ENCODE assay signal across 16 cellular contexts in genomic region chr6:37585937-37586336, GRCh38.
A peak's percentile ranks its signal among the peaks of the same experiment; 100 is the strongest.
DNase-seq lines count a peak whose midpoint lies in the region; ATAC-seq, FAIRE-seq and TF ChIP-seq lines count a peak whose summit lies in the region.
"Had no signal": no experiment of that assay in that cellular context is flagged by ENCODE, and none has a peak within 500 bp of the region (broad histone marks: within the 10 kb centered on the region; RNA-seq: fewer than 3 reads in every experiment).

No MANE protein-coding gene starts in this region.

- H2BK120ac ChIP-seq in H1 (replicated peaks; ENCODE audit: low read depth, low read length) (no peak overlapping the region), neuronal stem cell (ENCODE audit: low read depth, low read length) (no peak overlapping the region)

- H3K4me2 ChIP-seq in GM23338 (no peak overlapping the region), H1 (ENCODE audit: insufficient read depth in 1 of 2, low read depth in 2 of 2, low read length in 2 of 2) (no peak overlapping the region), neuronal stem cell (ENCODE audit: insufficient read depth, low read length, poor library complexity, severe bottlenecking) (no peak overlapping the region)

- peaks cover 6% of the 10 kb centered on the region for H3K27me3 Mint-ChIP-seq in GM23338 (ENCODE audit: insufficient read depth, low read depth, poor library complexity)
- no peaks in the 10 kb centered on the region for H3K27me3 Mint-ChIP-seq in activated T-cell treated with anti-CD3 and anti-CD28 coated beads, Interleukin-2, amount 50 U/mL, for 72 hours (ENCODE audit: low read depth)

- POLR2A ChIA-PET in Panc1 (lab: Charles Lee), result no interaction called here
- POLR2A ChIA-PET in H1 (lab: Charles Lee; ENCODE audit: partially characterized antibody), result interaction anchor here (1.4 kb wide), 1 partner anchor 22 kb away, joined by 3 read pairs; no protein-coding TSS in a partner anchor

- in situ Hi-C loops in Panc1 (cut with HindIII; ENCODE audit: low pct_unique_long_range_greater_than_20kb, low sequenced_read_pairs), result no loop called here

- H2AFZ ChIP-seq in GM23338 (no peak overlapping the region), H1 (ENCODE audit: low read length) (no peak overlapping the region), neuronal stem cell (ENCODE audit: low read length) (no peak overlapping the region)

- H3K4ac ChIP-seq in H1 (replicated peaks; ENCODE audit: insufficient read length, low read depth, low read length), result no peak overlapping the region
- no peak overlapping the region for H3K4ac ChIP-seq in neuronal stem cell (ENCODE audit: low read length)

- no peak overlapping the region for H2BK15ac ChIP-seq in H1 (ENCODE audit: low read length)
- peak overlapping the region; percentile 45 for H2BK15ac ChIP-seq in neuronal stem cell (ENCODE audit: low read length)

- H2AK5ac ChIP-seq in H1 (ENCODE audit: low read depth, low read length) (no peak overlapping the region), neuronal stem cell (ENCODE audit: low read depth, low read length) (peak overlapping the region; percentile 13)

- 0 out of 2 replicates have a peak overlapping the region, but pooled peaks have one; percentile 13 for H2BK20ac ChIP-seq in H1 (ENCODE audit: low read length)

- no TSS peak for BruUV-seq in Panc1 (replicated peaks; lab: Mats Ljungman, UMichigan)

- no peak overlapping the region for H4K5ac ChIP-seq in H1 (ENCODE audit: insufficient read length, low read depth, low read length)

- H3K4me3 ChIP-seq in GM23338, result no peak overlapping the region
- no peak overlapping the region for H3K4me3 ChIP-seq in Panc1 (ENCODE audit: low read depth in 2 of 2, low read length in 2 of 2)
- H3K4me3 ChIP-seq in H1 (ENCODE audit: extremely low read depth in 1 of 4, insufficient read depth in 2 of 4, low read depth in 3 of 4, low read length in 4 of 4), result no peak overlapping the region
- H3K4me3 ChIP-seq in neuronal stem cell (ENCODE audit: low read length in 2 of 2), result peak overlapping the region in 1 of 2 donors; percentile 57
- H3K4me3 ChIP-seq: BLaER1 treated with 17β-estradiol and CSF1 and Interleukin-3, amounts not matched to agents 10 nM and 100 nM; GM12878; HAP-1 had no signal

- H4K20me1 ChIP-seq in GM23338 (replicated peaks; ENCODE audit: insufficient read depth) (no peaks in the 10 kb centered on the region), H1 (replicated peaks in 1 of 2; ENCODE audit: control insufficient read depth in 1 of 2, insufficient read depth in 2 of 2, low read length in 2 of 2) (no peaks in the 10 kb centered on the region)

- no peak for TF ChIP-seq CTCF in GM23338 (conservative IDR thresholded peaks at IDR 0.05; ENCODE audit: low read depth in 2 of 2)
- no peak for TF ChIP-seq CTCF in Panc1 (IDR thresholded peaks at IDR 0.05)
- no peak for TF ChIP-seq CTCF in H1 (IDR thresholded peaks at IDR 0.05; ENCODE audit: control extremely low read depth in 1 of 3, insufficient read depth in 1 of 3, low read depth in 1 of 3, low read length in 3 of 3)

- no peak for TF ChIP-seq EP300 in H1 (IDR thresholded peaks at IDR 0.05; ENCODE audit: borderline replicate concordance in 1 of 2, low read depth in 2 of 2, low read length in 2 of 2)

- H3K27ac Mint-ChIP-seq in GM23338, result no peak overlapping the region
- H3K27ac Mint-ChIP-seq in activated T-cell treated with anti-CD3 and anti-CD28 coated beads, Interleukin-2, amount 50 U/mL, for 72 hours, result no peak overlapping the region
- H3K27ac Mint-ChIP-seq: B cell; CD8-positive, alpha-beta T cell had no signal

- TF ChIP-seq POLR2A in H1 (IDR thresholded peaks at IDR 0.05; ENCODE audit: control extremely low read depth in 1 of 2, low read depth in 2 of 2, low read length in 2 of 2), result no peak

- H3K27ac ChIP-seq in GM23338 (ENCODE audit: low read depth) (no peak overlapping the region), Panc1 (ENCODE audit: low read length) (no peak overlapping the region), H1 (ENCODE audit: low read depth, low read length) (no peak overlapping the region), neuronal stem cell (replicated peaks; ENCODE audit: low read length) (no peak overlapping the region)
- H3K27ac ChIP-seq: BLaER1 treated with 17β-estradiol and CSF1 and Interleukin-3, amounts not matched to agents 10 nM and 100 nM had no signal

- no peak overlapping the region for H4K91ac ChIP-seq in H1 (replicated peaks; ENCODE audit: insufficient read length, low read length)
- peak overlapping the region; percentile 38 for H4K91ac ChIP-seq in neuronal stem cell (ENCODE audit: low read depth, low read length, poor library complexity)

- H2BK5ac ChIP-seq in H1 (ENCODE audit: low read depth, low read length) (no peak overlapping the region), neuronal stem cell (ENCODE audit: low read length) (no peak overlapping the region)

- TF ChIP-seq RAD21 in H1 (IDR thresholded peaks at IDR 0.05 in 1 of 2, conservative IDR thresholded peaks at IDR 0.05 in 1 of 2; ENCODE audit: low read depth in 2 of 2, low read length in 2 of 2), result no peak

- peaks cover 24% of the 10 kb centered on the region for H3K4me1 ChIP-seq in GM23338 (ENCODE audit: insufficient read depth)
- H3K4me1 ChIP-seq in Panc1 (ENCODE audit: control insufficient read depth, insufficient read depth, low read length), result no peaks in the 10 kb centered on the region; the same call in 1 of the 2 replicates
- peaks cover 3 to 17% (median 11%) of the 10 kb centered on the region in 4 experiments; a peak in 6 of 7 replicates for H3K4me1 ChIP-seq in H1 (replicated peaks in 1 of 4; ENCODE audit: control insufficient read depth in 3 of 4, insufficient read depth in 4 of 4, low read length in 3 of 4)
- H3K4me1 ChIP-seq in neuronal stem cell (ENCODE audit: control insufficient read depth in 2 of 2, insufficient read depth in 1 of 2, low read depth in 1 of 2, low read length in 2 of 2), result peaks cover 18 to 32% of the 10 kb centered on the region in 2 donors
- H3K4me1 ChIP-seq: HAP-1 had no signal

- H3K4me1 Mint-ChIP-seq in GM23338, result peaks cover 29% of the 10 kb centered on the region
- no peaks in the 10 kb centered on the region for H3K4me1 Mint-ChIP-seq in activated T-cell treated with anti-CD3 and anti-CD28 coated beads, Interleukin-2, amount 50 U/mL, for 72 hours (ENCODE audit: low read depth)

- H3K23me2 ChIP-seq in H1 (ENCODE audit: low read depth, low read length), result peaks cover 2% of the 10 kb centered on the region; the same call in 1 of the 2 replicates

- H3K9me2 ChIP-seq in GM23338 (ENCODE audit: insufficient read depth), result no peaks in the 10 kb centered on the region

- no peak for ATAC-seq in GM23338
- 0 out of 2 replicates have a peak, but pooled peaks have one; percentile 46 for ATAC-seq in Panc1
- no peak for ATAC-seq in activated T-cell treated with anti-CD3 and anti-CD28 coated beads, Interleukin-2, amount 50 U/mL, for 72 hours (replicated peaks in 1 of 2)
- ATAC-seq: CD8-positive, alpha-beta T cell; GM12878 had no signal

- H3K9ac ChIP-seq in H1 (replicated peaks in 1 of 4; ENCODE audit: extremely low read depth in 1 of 4, low read depth in 3 of 4, low read length in 3 of 4) (peak overlapping the region in 1 of 4 experiments; percentile 40; a peak in 1 of 7 replicates), neuronal stem cell (ENCODE audit: low read depth, low read length, poor library complexity) (no peak overlapping the region)
- H3K9ac ChIP-seq: BLaER1 treated with 17β-estradiol and CSF1 and Interleukin-3, amounts not matched to agents 10 nM and 100 nM had no signal

- H3K18ac ChIP-seq in H1 (ENCODE audit: extremely low read depth, low read length) (no peak overlapping the region), neuronal stem cell (ENCODE audit: low read length) (peak overlapping the region; percentile 84)

- no peaks in the 10 kb centered on the region for H3F3A ChIP-seq in GM23338 (replicated peaks; ENCODE audit: low read depth)

- no peaks in the 10 kb centered on the region for H3K9me3 Mint-ChIP-seq in GM23338
- no peaks in the 10 kb centered on the region for H3K9me3 Mint-ChIP-seq in activated T-cell treated with anti-CD3 and anti-CD28 coated beads, Interleukin-2, amount 50 U/mL, for 72 hours
- H3K9me3 Mint-ChIP-seq: CD8-positive, alpha-beta T cell had no signal

- H3K9me3 ChIP-seq in Panc1 (ENCODE audit: control insufficient read depth, insufficient read depth, low read depth, low read length) (no peaks in the 10 kb centered on the region), H1 (ENCODE audit: insufficient read depth in 2 of 2, low read depth in 1 of 2, low read length in 1 of 2) (no peaks in the 10 kb centered on the region), neuronal stem cell (replicated peaks in 1 of 2; ENCODE audit: control insufficient read depth in 2 of 2, insufficient read depth in 1 of 2, low read depth in 1 of 2, low read length in 2 of 2) (no peaks in the 10 kb centered on the region)
- H3K9me3 ChIP-seq: BLaER1 treated with 17β-estradiol and CSF1 and Interleukin-3, amounts not matched to agents 10 nM and 100 nM; HAP-1 had no signal

- CTCF ChIA-PET in Panc1 (lab: Charles Lee) (interaction anchor here (0.6 kb wide), 1 partner anchor 70 kb away, joined by 4 read pairs; no protein-coding TSS in a partner anchor), H1 (lab: Charles Lee; ENCODE audit: partially characterized antibody) (interaction anchor here (1.1 to 13.8 kb wide), 8 partner anchors 16 to 106 kb away, joined by 3 to 163 read pairs (median 5); no protein-coding TSS in a partner anchor)

- H3K79me2 ChIP-seq in GM23338 (replicated peaks; ENCODE audit: insufficient read depth) (no peaks in the 10 kb centered on the region), H1 (ENCODE audit: control insufficient read depth in 1 of 2, insufficient read depth in 2 of 2, low read length in 2 of 2) (no peaks in the 10 kb centered on the region)

- H2BK12ac ChIP-seq in H1 (ENCODE audit: low read depth, low read length) (peak overlapping the region; percentile 4; the same call in 1 of the 2 replicates), neuronal stem cell (ENCODE audit: low read length) (no peak overlapping the region)

- H3K36me3 Mint-ChIP-seq in GM23338 (ENCODE audit: low read depth), result no peaks in the 10 kb centered on the region
- no peaks in the 10 kb centered on the region for H3K36me3 Mint-ChIP-seq in activated T-cell treated with anti-CD3 and anti-CD28 coated beads, Interleukin-2, amount 50 U/mL, for 72 hours (ENCODE audit: insufficient read depth in 2 of 2)
- H3K36me3 Mint-ChIP-seq: CD8-positive, alpha-beta T cell had no signal

- intact Hi-C loops in Panc1 (cut with micrococcal nuclease; ENCODE audit: unreplicated experiment), result no loop called here

- H3K23ac ChIP-seq in H1 (ENCODE audit: insufficient read length) (no peak overlapping the region), neuronal stem cell (ENCODE audit: low read depth, low read length, poor library complexity) (no peak overlapping the region)

- DNase-seq in GM23338 (ENCODE audit: low spot score) (no peak), Panc1 (ENCODE audit: low read depth, low spot score) (no peak), H1 (ENCODE audit: low read depth in 1 of 2, low spot score in 2 of 2) (no peak), neuronal stem cell (ENCODE audit: low spot score) (no peak), ureter (ENCODE audit: low spot score) (no peak), amniotic stem cell (lab: John Stamatoyannopoulos, UW) (no peak)
- DNase-seq in activated T-cell treated with anti-CD3 and anti-CD28 coated beads, Interleukin-2, amount 50 U/mL, for 72 hours, result no peak
- DNase-seq in activated T-cell treated with anti-CD3 and anti-CD28 coated beads, Interleukin-2, amount 50 U/mL, for 1 hour, result no peak
- DNase-seq: 8988T; Calu3; CD8-positive, alpha-beta T cell; DND-41 had no signal

- H4K8ac ChIP-seq in H1 (ENCODE audit: extremely low read depth, insufficient read depth, low read length), result no peak overlapping the region
- H4K8ac ChIP-seq in neuronal stem cell (ENCODE audit: low read depth, low read length), result no peak overlapping the region

- no peaks in the 10 kb centered on the region for H3K79me1 ChIP-seq in H1 (ENCODE audit: low read depth, low read length)
- no peaks in the 10 kb centered on the region for H3K79me1 ChIP-seq in neuronal stem cell (ENCODE audit: low read depth, low read length)

- 86% methylated on average over 6 of the region's 7 CpGs; no CpG with 5 or more reads in 1 of the 2 experiments for WGBS in H1 (ENCODE audit: extremely low coverage in 1 of 2, insufficient coverage in 1 of 2, insufficient read length in 1 of 2, insufficient replicate concordance in 2 of 2, low coverage in 1 of 2, low lambda C conversion rate in 2 of 2, missing lambda C conversion rate in 1 of 2), 2 experiments
- no CpG with 5 or more reads among the region's 7 CpGs for WGBS in neuronal stem cell (ENCODE audit: extremely low coverage in 2 of 2, insufficient read length in 2 of 2, insufficient replicate concordance in 1 of 2), 2 donors

- no peaks in the 10 kb centered on the region for H3K36me3 ChIP-seq in GM23338 (ENCODE audit: insufficient read depth)
- no peaks in the 10 kb centered on the region for H3K36me3 ChIP-seq in Panc1 (ENCODE audit: control insufficient read depth, insufficient read depth, low read length)
- H3K36me3 ChIP-seq in H1 (ENCODE audit: control insufficient read depth in 2 of 4, insufficient read depth in 4 of 4, low read length in 3 of 4), result no peaks in the 10 kb centered on the region
- H3K36me3 ChIP-seq in neuronal stem cell (replicated peaks in 1 of 2; ENCODE audit: control insufficient read depth in 2 of 2, insufficient read depth in 2 of 2, low read length in 2 of 2), result no peaks in the 10 kb centered on the region
- H3K36me3 ChIP-seq: BLaER1 treated with 17β-estradiol and CSF1 and Interleukin-3, amounts not matched to agents 10 nM and 100 nM; HAP-1 had no signal

- no peak overlapping the region for H3K56ac ChIP-seq in H1 (replicated peaks; ENCODE audit: insufficient read length, low read depth, low read length)

- H3K27me3 ChIP-seq in GM23338 (ENCODE audit: insufficient read depth) (no peaks in the 10 kb centered on the region), Panc1 (ENCODE audit: control insufficient read depth, insufficient read depth, low read length) (no peaks in the 10 kb centered on the region), H1 (replicated peaks in 1 of 4; ENCODE audit: control insufficient read depth in 3 of 4, extremely low read depth in 1 of 4, insufficient read depth in 3 of 4, low read length in 3 of 4) (peaks cover 0 to 2% (median 0%) of the 10 kb centered on the region in 4 experiments; a peak in 2 of 7 replicates), neuronal stem cell (ENCODE audit: control insufficient read depth in 3 of 3, insufficient read depth in 3 of 3, low read depth in 1 of 3, low read length in 3 of 3) (peaks cover 0 to 14% (median 0%) of the 10 kb centered on the region in 3 experiments)
- H3K27me3 ChIP-seq: BLaER1 treated with 17β-estradiol and CSF1 and Interleukin-3, amounts not matched to agents 10 nM and 100 nM had no signal

- FAIRE-seq in H1 (lab: Jason Lieb, UNC), result no peak
- FAIRE-seq: GM12878 had no signal

- no peak overlapping the region for H3K4me3 Mint-ChIP-seq in GM23338
- no peak overlapping the region for H3K4me3 Mint-ChIP-seq in activated T-cell treated with anti-CD3 and anti-CD28 coated beads, Interleukin-2, amount 50 U/mL, for 72 hours
- H3K4me3 Mint-ChIP-seq: B cell; CD8-positive, alpha-beta T cell had no signal

- H3K14ac ChIP-seq in H1 (ENCODE audit: insufficient read length), result no peak overlapping the region
- no peak overlapping the region for H3K14ac ChIP-seq in neuronal stem cell (ENCODE audit: low read length)
